1 cellular context compared by ENCODE assay signal in the genomic region with DNA sequence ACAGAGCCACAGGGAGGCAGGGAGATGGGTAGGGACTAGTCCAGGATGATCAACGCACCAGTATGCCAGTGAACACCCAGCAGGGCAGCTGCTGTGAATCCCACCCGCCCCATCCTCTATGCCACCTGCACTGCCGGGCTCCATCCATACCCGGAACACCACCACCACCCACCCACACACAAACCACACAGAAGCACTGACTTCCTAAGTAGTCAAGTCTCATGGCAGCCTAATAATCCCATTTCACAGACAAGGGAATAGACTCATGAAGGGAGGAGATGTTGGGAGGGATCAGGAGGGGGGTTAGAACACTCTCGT.
TF ChIP-seq lines count a peak whose summit lies in the region.

No MANE protein-coding gene starts in this region.

TF ChIP-seq in H1, 55 proteins besides CTCF, POLR2A, EP300 and RAD21:
- TF ChIP-seq CBX5 (IDR thresholded peaks at IDR 0.05; ENCODE audit: low read depth, low read length), result no peak
- no peak for TF ChIP-seq CTBP2 (IDR thresholded peaks at IDR 0.05; ENCODE audit: borderline replicate concordance, insufficient read depth, insufficient read length, low read length)
- no peak for TF ChIP-seq TCF12 (IDR thresholded peaks at IDR 0.05; ENCODE audit: low read depth, low read length)
- TF ChIP-seq JUN (IDR thresholded peaks at IDR 0.05; ENCODE audit: low read depth, low read length), result no peak
